In genomic region chr1:32241011-32241763, GRCh38 we compare ENCODE assay signal across 8 cellular contexts. TPM values are rescaled to one million over a fixed set of nuclear protein-coding genes. Genes with fewer than 3 reads are reported as not detected.
DNase-seq lines count a peak whose midpoint lies in the region; ATAC-seq, FAIRE-seq and TF ChIP-seq lines count a peak whose summit lies in the region.

No MANE protein-coding gene starts in this region.

- peak; percentile 78 for DNase-seq in DMS53 treated with DMSO at 0.1 percent for 48 hours (lab: John Stamatoyannopoulos, UW; ENCODE audit: unreplicated experiment)
- DNase-seq in HCT116 (ENCODE audit: low read depth, low spot score): no peak
- peak; percentile 33 for DNase-seq in RCC 7860 (ENCODE audit: low spot score)
- DNase-seq in MCF 10A (ENCODE audit: unreplicated experiment): peak; percentile 41
- DNase-seq in immature natural killer cell: peak; percentile 39 to 48 (median 43)
- DNase-seq in gastrocnemius medialis: peak in 1 of 2 donors; percentile 64
- no peak for DNase-seq in NAMALWA (ENCODE audit: low spot score)

- H3K4me3 Mint-ChIP-seq in MCF 10A (ENCODE audit: unreplicated experiment): peak overlapping the region; percentile 68
- peak overlapping the region; percentile 87 to 92 (median 89) for H3K4me3 Mint-ChIP-seq in immature natural killer cell

- peak overlapping the region; percentile 60 for H3K9ac ChIP-seq in HCT116 (ENCODE audit: low read length)

- H3K4me2 ChIP-seq in HCT116 (ENCODE audit: low read length): peak overlapping the region; percentile 94

- BruUV-seq in HCT116 (replicated peaks; lab: Mats Ljungman, UMichigan) (no TSS peak), MCF 10A (replicated peaks; lab: Mats Ljungman, UMichigan) (no TSS peak)

- H3K27me3 ChIP-seq in HCT116 (ENCODE audit: insufficient read depth, low read length): no peaks in the 10 kb centered on the region
- no peaks in the 10 kb centered on the region for H3K27me3 ChIP-seq in gastrocnemius medialis

- peak; percentile 52 for ATAC-seq in HCT116
- ATAC-seq in gastrocnemius medialis: peak; percentile 82
- no peak for ATAC-seq in HG03565 (IDR thresholded peaks at IDR 0.05; ENCODE audit: unreplicated experiment)

- H3K9me3 Mint-ChIP-seq in MCF 10A (ENCODE audit: unreplicated experiment) (no peaks in the 10 kb centered on the region), immature natural killer cell (no peaks in the 10 kb centered on the region)

- H3K4me1 Mint-ChIP-seq in MCF 10A (ENCODE audit: insufficient read depth, unreplicated experiment) (peaks cover 6% of the 10 kb centered on the region), immature natural killer cell (peaks cover 15 to 26% of the 10 kb centered on the region in 2 donors)

- POLR2A ChIA-PET in HCT116 (lab: Charles Lee) (interaction anchor here (1.1 to 2.1 kb wide), 5 partner anchors 18 to 119 kb away, joined by 3 to 8 read pairs (median 3); partner anchors contain the start of genes HDAC1 and MARCKSL1), MCF 10A (lab: Yijun Ruan, JAX) (interaction anchor here (0.7 to 1.3 kb wide), 4 partner anchors 11 to 51 kb away, joined by 3 to 5 read pairs (median 4); partner anchors contain the start of gene HDAC1)

- in situ Hi-C loops in gastrocnemius medialis (cut with MboI; ENCODE audit: low sequenced_read_pairs in 4 of 4): no loop called here

- H3K4me3 ChIP-seq in HCT116 (replicated peaks in 1 of 2; ENCODE audit: low read depth in 1 of 2, low read length in 2 of 2) (peak overlapping the region; percentile 62 to 72), gastrocnemius medialis (peak overlapping the region; percentile 62 to 74 (median 64))

- RAD21 ChIA-PET in HCT116 (lab: Charles Lee; ENCODE audit: low non-redundant PET in 1 of 2, low total read pairs in 2 of 2, uncharacterized antibody in 2 of 2, unreplicated experiment in 2 of 2): interaction anchor here (0.5 to 1.7 kb wide), 5 partner anchors 19 to 117 kb away, joined by 3 to 4 read pairs (median 4); partner anchors contain the start of genes EIF3I (in 1 of the 2), MARCKSL1 (in 1 of the 2) and TMEM234 (in 1 of the 2)

- TF ChIP-seq CTCF in HCT116 (IDR thresholded peaks at IDR 0.05 in 2 of 3, conservative IDR thresholded peaks at IDR 0.05 in 1 of 3; ENCODE audit: borderline replicate concordance in 1 of 3, insufficient read depth in 1 of 3, low read depth in 2 of 3, low read length in 2 of 3): no peak
- TF ChIP-seq CTCF in MCF 10A (IDR thresholded peaks at IDR 0.05; ENCODE audit: unreplicated experiment): no peak
- TF ChIP-seq CTCF in gastrocnemius medialis (IDR thresholded peaks at IDR 0.05 in 4 of 5, conservative IDR thresholded peaks at IDR 0.05 in 1 of 5): no peak

- peak overlapping the region; percentile 3 for H2AFZ ChIP-seq in HCT116 (ENCODE audit: low read depth, low read length, poor library complexity, severe bottlenecking)

- H3K9me2 ChIP-seq in HCT116 (ENCODE audit: insufficient read depth): no peaks in the 10 kb centered on the region

- H3K79me2 ChIP-seq in HCT116 (ENCODE audit: insufficient read depth, low read length): no peaks in the 10 kb centered on the region

- H3K36me3 Mint-ChIP-seq in MCF 10A (ENCODE audit: insufficient read depth, unreplicated experiment) (no peaks in the 10 kb centered on the region), immature natural killer cell (no peaks in the 10 kb centered on the region)

- intact Hi-C loops in HCT116 (cut with micrococcal nuclease) (no loop called here), MCF 10A (cut with micrococcal nuclease) (no loop called here), gastrocnemius medialis (cut with DNase I; ENCODE audit: low total_unique reads) (loop anchor here (2.0 to 5.0 kb wide), 4 partner anchors 18 to 168 kb away; partner anchors contain the start of genes EIF3I, HDAC1, KPNA6 and TMEM234)

- FAIRE-seq in RCC 7860 (lab: Jason Lieb, UNC): no peak

- H4K20me1 ChIP-seq in HCT116 (ENCODE audit: insufficient read depth): no peaks in the 10 kb centered on the region

- peak overlapping the region; percentile 87 for H3K27ac ChIP-seq in HCT116 (ENCODE audit: low read depth, low read length)
- peak overlapping the region; percentile 59 to 74 (median 71) for H3K27ac ChIP-seq in gastrocnemius medialis

- TF ChIP-seq POLR2A in HCT116 (IDR thresholded peaks at IDR 0.05; ENCODE audit: borderline replicate concordance, extremely low read depth, insufficient read depth, insufficient read length) (no peak), gastrocnemius medialis (IDR thresholded peaks at IDR 0.05) (peak; percentile 21 to 32)

- H3K27ac Mint-ChIP-seq in MCF 10A (ENCODE audit: low read depth, unreplicated experiment): no peak overlapping the region
- H3K27ac Mint-ChIP-seq in immature natural killer cell: peak overlapping the region in 5 of 6 donors; percentile 59 to 85 (median 71)

- H3K9me3 ChIP-seq in HCT116 (ENCODE audit: control insufficient read depth in 1 of 2, insufficient read depth in 1 of 2, low read depth in 1 of 2, low read length in 2 of 2) (no peaks in the 10 kb centered on the region), gastrocnemius medialis (no peaks in the 10 kb centered on the region)

- CTCF ChIA-PET in HCT116 (lab: Charles Lee): interaction anchor here (0.7 to 1.6 kb wide), 4 partner anchors 8 to 75 kb away, joined by 3 to 4 read pairs (median 3); no protein-coding TSS in a partner anchor
- CTCF ChIA-PET in MCF 10A (lab: Yijun Ruan, JAX): interaction anchor here (0.5 to 1.4 kb wide), 9 partner anchors 10 to 650 kb away, joined by 3 to 5 read pairs (median 3); partner anchors contain the start of gene LCK

- peaks cover 20 to 37% of the 10 kb centered on the region in 2 experiments for H3K4me1 ChIP-seq in HCT116 (ENCODE audit: control insufficient read depth in 1 of 2, insufficient read depth in 2 of 2, low read length in 2 of 2)
- H3K4me1 ChIP-seq in gastrocnemius medialis: peaks cover 11 to 20% of the 10 kb centered on the region in 2 donors

- no peak for TF ChIP-seq RAD21 in HCT116 (IDR thresholded peaks at IDR 0.05; ENCODE audit: low read depth)

- H3K36me3 ChIP-seq in HCT116 (ENCODE audit: control insufficient read depth in 1 of 2, insufficient read depth in 2 of 2, low read length in 2 of 2) (no peaks in the 10 kb centered on the region), gastrocnemius medialis (no peaks in the 10 kb centered on the region)

- H3K27me3 Mint-ChIP-seq in MCF 10A (ENCODE audit: insufficient read depth, unreplicated experiment) (no peaks in the 10 kb centered on the region), immature natural killer cell (ENCODE audit: low read depth in 3 of 3) (no peaks in the 10 kb centered on the region)

TF ChIP-seq in HCT116, 20 proteins besides CTCF, POLR2A, EP300 and RAD21 (continues in another document):
- TF ChIP-seq EGR1 (IDR thresholded peaks at IDR 0.05; ENCODE audit: low read depth) (peak; percentile 61; the same call in 1 of the 2 replicates), CBX3 (IDR thresholded peaks at IDR 0.05; ENCODE audit: low read depth) (peak; percentile 69; the same call in 1 of the 2 replicates), JUND (IDR thresholded peaks at IDR 0.05) (peak; percentile 51), CEBPB (IDR thresholded peaks at IDR 0.05; ENCODE audit: low read depth) (no peak)
- TF ChIP-seq, protein P1, sequence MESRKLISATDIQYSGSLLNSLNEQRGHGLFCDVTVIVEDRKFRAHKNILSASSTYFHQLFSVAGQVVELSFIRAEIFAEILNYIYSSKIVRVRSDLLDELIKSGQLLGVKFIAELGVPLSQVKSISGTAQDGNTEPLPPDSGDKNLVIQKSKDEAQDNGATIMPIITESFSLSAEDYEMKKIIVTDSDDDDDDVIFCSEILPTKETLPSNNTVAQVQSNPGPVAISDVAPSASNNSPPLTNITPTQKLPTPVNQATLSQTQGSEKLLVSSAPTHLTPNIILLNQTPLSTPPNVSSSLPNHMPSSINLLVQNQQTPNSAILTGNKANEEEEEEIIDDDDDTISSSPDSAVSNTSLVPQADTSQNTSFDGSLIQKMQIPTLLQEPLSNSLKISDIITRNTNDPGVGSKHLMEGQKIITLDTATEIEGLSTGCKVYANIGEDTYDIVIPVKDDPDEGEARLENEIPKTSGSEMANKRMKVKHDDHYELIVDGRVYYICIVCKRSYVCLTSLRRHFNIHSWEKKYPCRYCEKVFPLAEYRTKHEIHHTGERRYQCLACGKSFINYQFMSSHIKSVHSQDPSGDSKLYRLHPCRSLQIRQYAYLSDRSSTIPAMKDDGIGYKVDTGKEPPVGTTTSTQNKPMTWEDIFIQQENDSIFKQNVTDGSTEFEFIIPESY (IDR thresholded peaks at IDR 0.05; ENCODE audit: extremely low read depth, insufficient replicate concordance, low read length): no peak

RNA-seq across cellular contexts. Expression of gene FAM167B, which starts 5.8 kb away (rescaled TPM):
- total RNA-seq in HCT116 (2021; ENCODE audit: unreplicated experiment) (0.42 TPM), MCF 10A (2022) (0.34 TPM in 1 of 2 replicates, not detected in the other), gastrocnemius medialis (1 to 10 TPM; 1.1 to 2.9 (median 2.3) TPM)
- 0.42 and 0.55 TPM in 2 replicates for polyA plus RNA-seq in HCT116 (2012)
- under 1 TPM in 2 of 3 donors, not detected in 1; 0.28 to 0.53 TPM for polyA plus RNA-seq in immature natural killer cell

RNA-seq across cellular contexts. Expression of gene LCK, which starts 9.9 kb away (rescaled TPM):
- 0.79 TPM for total RNA-seq in HCT116 (2021; ENCODE audit: unreplicated experiment)
- polyA plus RNA-seq in HCT116 (2012): 0.49 and 1.2 TPM in 2 replicates
- not detected in 2 replicates for total RNA-seq in MCF 10A (2022)
- polyA plus RNA-seq in immature natural killer cell: 1,000 to 10,000 TPM in 1 of 3 donors, 100 to 1,000 TPM in 2; 561 to 1,013 (median 704) TPM
- 1 to 10 TPM in 1 of 4 donors, under 1 TPM in 1, not detected in 2; 0.66 to 1.6 TPM for total RNA-seq in gastrocnemius medialis

RNA-seq across cellular contexts. Expression of gene EIF3I, which starts 19.0 kb away (rescaled TPM):
- 323 TPM for total RNA-seq in HCT116 (2021; ENCODE audit: unreplicated experiment)
- 355 and 407 TPM in 2 replicates for polyA plus RNA-seq in HCT116 (2012)
- 253 and 259 TPM in 2 replicates for total RNA-seq in MCF 10A (2022)
- 100 to 1,000 TPM; 189 to 313 (median 197) TPM for polyA plus RNA-seq in immature natural killer cell
- 100 to 1,000 TPM; 211 to 294 (median 245) TPM for total RNA-seq in gastrocnemius medialis

RNA-seq across cellular contexts. Expression of gene TMEM234, which starts 19.0 kb away (rescaled TPM):
- total RNA-seq in HCT116 (2021; ENCODE audit: unreplicated experiment) (12.3 TPM), MCF 10A (2022) (22.2 and 27.3 TPM in 2 replicates), gastrocnemius medialis (1 to 10 TPM; 1.6 to 4.6 (median 4.4) TPM)
- 8.8 and 9.9 TPM in 2 replicates for polyA plus RNA-seq in HCT116 (2012)
- 10 to 100 TPM in 1 of 3 donors, 1 to 10 TPM in 2; 6.7 to 14.3 (median 9.8) TPM for polyA plus RNA-seq in immature natural killer cell

RNA-seq across cellular contexts. Expression of gene DCDC2B, which starts 32.3 kb away (rescaled TPM):
- total RNA-seq in HCT116 (2021; ENCODE audit: unreplicated experiment) (0.27 TPM), MCF 10A (2022) (not detected in 2 replicates), gastrocnemius medialis (not detected)
- polyA plus RNA-seq in HCT116 (2012): 0.10 and 0.12 TPM in 2 replicates
- polyA plus RNA-seq in immature natural killer cell: not detected

Comparison
In these comparisons a context has a peak if more than half of its experiments do, and no peak if none do; other contexts are left out.
1. DNase-seq: peak in DMS53 treated with DMSO at 0.1 percent for 48 hours (single experiment), RCC 7860 (single experiment), MCF 10A (single experiment) and immature natural killer cell (3 of 3); none in HCT116 (single experiment) and NAMALWA (single experiment).